Comparison of ENCODE assay signal across 19 cellular contexts in genomic region chr14:47365248-47365647, GRCh38.
A peak's percentile ranks its signal among the peaks of the same experiment; 100 is the strongest.
DNase-seq lines count a peak whose midpoint lies in the region.
"Had no signal": no experiment of that assay in that cellular context is flagged by ENCODE, and none has a peak within 500 bp of the region (broad histone marks: within the 10 kb centered on the region; RNA-seq: fewer than 3 reads in every experiment).

No MANE protein-coding gene starts in this region.

- DNase-seq in NCI-H526 treated with DMSO at 0.1 percent for 48 hours (lab: John Stamatoyannopoulos, UW): peak; percentile 80
- DNase-seq in caudate nucleus (lab: John Stamatoyannopoulos, UW): peak in 56 of 61 donors; percentile 3 to 86 (median 52)
- peak in 48 of 49 donors; percentile 2 to 90 (median 53) for DNase-seq in substantia nigra (lab: John Stamatoyannopoulos, UW)
- DNase-seq in NCI-H1105 (lab: John Stamatoyannopoulos, UW): no peak
- no peak for DNase-seq in SK-N-DZ (ENCODE audit: low spot score)
- no peak for DNase-seq in cerebellar cortex (ENCODE audit: low spot score)
- DNase-seq: activated CD4-positive, alpha-beta T cell treated with anti-CD3 and anti-CD28 coated beads for 4 hours; CD8-positive, alpha-beta memory T cell; cortex of kidney; GOT3; kidney; NCI-H187 treated with DMSO at 0.1 percent for 48 hours; NCI-H446 treated with DMSO at 0.1 percent for 48 hours; stimulated activated naive CD8-positive, alpha-beta T cell treated with anti-CD3 and anti-CD28 coated beads, Interleukin-15, Interleukin-2, amounts not matched to agents 100 U/mL and 50 U/mL, for 24 hours; SW 1271; trophoblast cell had no signal

- H3K27me3 ChIP-seq in layer of hippocampus (ENCODE audit: control insufficient read depth, insufficient read depth, low read length): no peaks in the 10 kb centered on the region

- H3K27ac ChIP-seq in caudate nucleus (ENCODE audit: low read depth, low read length) (peak overlapping the region; percentile 84), layer of hippocampus (ENCODE audit: low read depth, low read length) (peak overlapping the region; percentile 64), substantia nigra (ENCODE audit: low read depth, low read length, poor library complexity, severe bottlenecking) (peak overlapping the region; percentile 87)
- H3K27ac ChIP-seq: prostate gland, skin epidermis had no signal

Comparison
In these comparisons a context has a peak if more than half of its experiments do, and no peak if none do; other contexts are left out.
1. DNase-seq: peak in NCI-H526 treated with DMSO at 0.1 percent for 48 hours (single experiment), caudate nucleus (56 of 61) and substantia nigra (48 of 49); none in NCI-H1105 (single experiment), SK-N-DZ (single experiment) and cerebellar cortex (single experiment).
2. Peak in every context shown above with its lines, with median percentiles within 50 percentile points of each other: H3K27ac ChIP-seq.